In genomic region chr5:176743136-176743827, GRCh38 we compare ENCODE assay signal across 11 cellular contexts.
DNase-seq lines count a peak whose midpoint lies in the region; ATAC-seq lines count a peak whose summit lies in the region.
"Had no signal": no experiment of that assay in that cellular context is flagged by ENCODE, and none has a peak within 500 bp of the region (broad histone marks: within the 10 kb centered on the region; RNA-seq: fewer than 3 reads in every experiment).

No MANE protein-coding gene starts in this region.

- no peak overlapping the region for H3K27ac Mint-ChIP-seq in activated CD8-positive, alpha-beta memory T cell treated with anti-CD3 and anti-CD28 coated beads, Interleukin-2, amount 10 ng/mL, durations not matched to agents 7 days and 5 days
- H3K27ac Mint-ChIP-seq: activated naive CD8-positive, alpha-beta T cell treated with anti-CD3 and anti-CD28 coated beads, Interleukin-2, amount 10 ng/mL, durations not matched to agents 7 days and 5 days had no signal

- CTCF ChIA-PET in activated CD8-positive, alpha-beta memory T cell treated with anti-CD3 and anti-CD28 coated beads, Interleukin-2, amount 10 ng/mL, durations not matched to agents 7 days and 5 days (lab: Charles Lee): no interaction called here

- H3K4me1 ChIP-seq in iPS-20b (ENCODE audit: insufficient read depth, low read length): peaks cover 25% of the 10 kb centered on the region

- no peak overlapping the region for H3K4me3 Mint-ChIP-seq in activated CD8-positive, alpha-beta memory T cell treated with anti-CD3 and anti-CD28 coated beads, Interleukin-2, amount 10 ng/mL, durations not matched to agents 7 days and 5 days
- H3K4me3 Mint-ChIP-seq: activated naive CD8-positive, alpha-beta T cell treated with anti-CD3 and anti-CD28 coated beads, Interleukin-2, amount 10 ng/mL, durations not matched to agents 7 days and 5 days had no signal

- no peak for ATAC-seq in activated CD8-positive, alpha-beta memory T cell treated with anti-CD3 and anti-CD28 coated beads, Interleukin-2, amount 10 ng/mL, durations not matched to agents 7 days and 5 days
- ATAC-seq in GM21576 (IDR thresholded peaks at IDR 0.05; ENCODE audit: unreplicated experiment) (no peak), GM18907 (IDR thresholded peaks at IDR 0.05; ENCODE audit: unreplicated experiment) (no peak)

- no peaks in the 10 kb centered on the region for H3K36me3 Mint-ChIP-seq in activated CD8-positive, alpha-beta memory T cell treated with anti-CD3 and anti-CD28 coated beads, Interleukin-2, amount 10 ng/mL, durations not matched to agents 7 days and 5 days
- H3K36me3 Mint-ChIP-seq: activated naive CD8-positive, alpha-beta T cell treated with anti-CD3 and anti-CD28 coated beads, Interleukin-2, amount 10 ng/mL, durations not matched to agents 7 days and 5 days had no signal

- no peaks in the 10 kb centered on the region for H3K9me3 ChIP-seq in iPS-20b (ENCODE audit: insufficient read depth, low read depth, low read length)

- peak overlapping the region; percentile 71; the same call in 1 of the 2 replicates for H3K9ac ChIP-seq in iPS-20b (ENCODE audit: low read depth, low read length)

- H3K9me3 Mint-ChIP-seq in activated CD8-positive, alpha-beta memory T cell treated with anti-CD3 and anti-CD28 coated beads, Interleukin-2, amount 10 ng/mL, durations not matched to agents 7 days and 5 days (ENCODE audit: low read depth): no peaks in the 10 kb centered on the region
- H3K9me3 Mint-ChIP-seq: activated naive CD8-positive, alpha-beta T cell treated with anti-CD3 and anti-CD28 coated beads, Interleukin-2, amount 10 ng/mL, durations not matched to agents 7 days and 5 days had no signal

- H3K4me1 Mint-ChIP-seq in activated CD8-positive, alpha-beta memory T cell treated with anti-CD3 and anti-CD28 coated beads, Interleukin-2, amount 10 ng/mL, durations not matched to agents 7 days and 5 days: peaks cover 14% of the 10 kb centered on the region

- no peaks in the 10 kb centered on the region for H3K36me3 ChIP-seq in iPS-20b (ENCODE audit: insufficient read depth, low read depth, low read length)

- DNase-seq in NCI-H82 (lab: John Stamatoyannopoulos, UW) (peak; percentile 49), NCI-H82 treated with DMSO at 0.1 percent for 48 hours (lab: John Stamatoyannopoulos, UW; ENCODE audit: unreplicated experiment) (no peak), NCI-H1105 (lab: John Stamatoyannopoulos, UW) (no peak)
- DNase-seq in activated CD8-positive, alpha-beta memory T cell treated with anti-CD3 and anti-CD28 coated beads, Interleukin-2, amount 10 ng/mL, durations not matched to agents 7 days and 5 days: peak; percentile 26
- DNase-seq: activated naive CD8-positive, alpha-beta T cell treated with anti-CD3 and anti-CD28 coated beads, Interleukin-2, amount 10 ng/mL, durations not matched to agents 7 days and 5 days; NK-92 treated with Interleukin-12 subunit alpha and Interleukin-12 subunit beta, amount 100 ng/mL, for 24 hours had no signal

- no peak overlapping the region for H3K27ac ChIP-seq in iPS-20b (ENCODE audit: low read length)
- peak overlapping the region; percentile 45 for H3K27ac ChIP-seq in temporal lobe (ENCODE audit: low read depth, low read length)
- H3K27ac ChIP-seq: HL-60 had no signal

- H3K27me3 Mint-ChIP-seq in activated CD8-positive, alpha-beta memory T cell treated with anti-CD3 and anti-CD28 coated beads, Interleukin-2, amount 10 ng/mL, durations not matched to agents 7 days and 5 days: peaks cover 88% of the 10 kb centered on the region

- H3K4me3 ChIP-seq in iPS-20b (ENCODE audit: low read length): peak overlapping the region; percentile 65

- peaks cover 74% of the 10 kb centered on the region for H3K27me3 ChIP-seq in iPS-20b (ENCODE audit: insufficient read depth, low read length)

Comparison
In these comparisons a context has a peak if more than half of its experiments do, and no peak if none do; other contexts are left out.
1. DNase-seq: peak in NCI-H82 (single experiment) and activated CD8-positive, alpha-beta memory T cell treated with anti-CD3 and anti-CD28 coated beads, Interleukin-2, amount 10 ng/mL, durations not matched to agents 7 days and 5 days (single experiment); none in NCI-H82 treated with DMSO at 0.1 percent for 48 hours (single experiment) and NCI-H1105 (single experiment).